ENCODE assay signal across 8 cellular contexts in the genomic region with DNA sequence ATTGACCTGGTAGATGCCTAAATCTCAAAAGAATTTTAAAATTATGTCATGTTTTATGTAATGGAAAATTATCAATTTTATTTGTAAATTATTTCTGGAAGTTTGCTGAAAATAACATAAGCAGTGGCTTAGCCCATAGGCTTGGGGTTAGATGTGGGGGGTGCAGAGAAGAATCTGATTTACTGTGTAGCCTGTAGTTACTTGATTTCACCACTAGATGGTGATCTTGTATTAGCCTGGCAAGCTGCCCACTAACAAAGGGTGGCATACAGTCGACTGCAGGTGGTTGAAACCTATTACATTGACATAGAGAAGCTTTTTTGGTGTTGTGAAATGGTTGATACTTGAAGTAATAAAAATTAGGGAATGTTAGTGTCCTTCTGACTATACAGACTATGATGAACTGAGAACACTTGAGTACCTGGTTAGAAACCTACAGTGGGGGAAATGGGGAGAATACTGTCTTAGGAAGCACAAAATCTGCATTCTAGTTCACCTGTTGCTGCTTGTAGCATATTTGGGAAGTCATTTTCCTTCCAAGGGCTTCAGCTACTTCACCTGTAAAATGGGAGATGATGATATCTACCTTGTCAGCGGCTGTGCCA.
DNase-seq lines count a peak whose midpoint lies in the region; ATAC-seq and TF ChIP-seq lines count a peak whose summit lies in the region.

No MANE protein-coding gene starts in this region.

- peak; percentile 47 for DNase-seq in Calu3
- peak; percentile 67 for DNase-seq in NCI-H2029 treated with DMSO at 0.1 percent for 48 hours (lab: John Stamatoyannopoulos, UW)
- DNase-seq in T-helper 9 cell: peak; percentile 3
- peak; percentile 49 to 67 for DNase-seq in erythroblast (lab: John Stamatoyannopoulos, UW)
- DNase-seq in mucosa of gallbladder (ENCODE audit: low spot score): peak; percentile 25
- DNase-seq in effector CD4-positive, alpha-beta T cell: no peak

- no peaks in the 10 kb centered on the region for H3K4me1 Mint-ChIP-seq in Calu3 (ENCODE audit: low read depth, unreplicated experiment)

- peak; percentile 80 for TF ChIP-seq CTCF in Calu3 (IDR thresholded peaks at IDR 0.05; ENCODE audit: unreplicated experiment)

- H3K27ac Mint-ChIP-seq in Calu3 (ENCODE audit: unreplicated experiment): no peak overlapping the region

- CTCF ChIA-PET in Calu3 (lab: Charles Lee): interaction anchor here (0.9 to 1.8 kb wide), 3 partner anchors 14 to 1545 kb away, joined by 3 to 10 read pairs (median 4); no protein-coding TSS in a partner anchor

- no peak overlapping the region for H3K4me3 Mint-ChIP-seq in Calu3 (ENCODE audit: low read depth, unreplicated experiment)

- H3K36me3 Mint-ChIP-seq in Calu3 (ENCODE audit: insufficient read depth, unreplicated experiment): no peaks in the 10 kb centered on the region

- BruUV-seq in Calu3 (replicated peaks; lab: Mats Ljungman, UMichigan): no TSS peak

- H3K9me3 Mint-ChIP-seq in Calu3 (ENCODE audit: low read depth, unreplicated experiment): no peaks in the 10 kb centered on the region

- H3K27me3 Mint-ChIP-seq in Calu3 (ENCODE audit: unreplicated experiment): peaks cover 15% of the 10 kb centered on the region

- TF ChIP-seq POLR2A in erythroblast (IDR thresholded peaks at IDR 0.05; ENCODE audit: low read length): no peak

- peak; percentile 94 for ATAC-seq in GM19035 (IDR thresholded peaks at IDR 0.05; ENCODE audit: unreplicated experiment)
- peak; percentile 89 for ATAC-seq in HG03066 (IDR thresholded peaks at IDR 0.05; ENCODE audit: low read depth, unreplicated experiment)

- intact Hi-C loops in Calu3 (cut with micrococcal nuclease; ENCODE audit: unreplicated experiment): loop anchor here (1.0 to 10.0 kb wide), 6 partner anchors 346 to 1546 kb away; no protein-coding TSS in a partner anchor
